In the genomic region with DNA sequence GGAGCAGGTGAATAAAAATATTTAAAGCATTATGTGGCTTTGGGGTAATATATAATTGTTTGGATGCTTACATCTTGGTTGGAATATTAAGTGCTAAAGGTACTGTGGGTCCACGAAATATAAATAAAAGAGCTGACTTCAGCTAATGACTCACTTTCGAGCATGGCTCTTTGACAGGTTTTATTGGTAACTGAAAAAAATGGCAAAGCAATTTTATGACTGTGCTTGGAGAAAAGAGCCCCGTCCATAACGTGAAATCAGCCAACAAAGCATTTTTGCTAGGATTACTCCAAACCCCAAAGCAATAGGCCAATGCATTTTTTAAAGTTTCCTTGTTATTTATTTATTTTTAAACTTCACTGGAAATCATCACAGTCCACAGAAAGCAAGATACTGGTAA, we compare ENCODE assay signal across 15 cellular contexts.
A peak's percentile ranks its signal among the peaks of the same experiment; 100 is the strongest.
DNase-seq lines count a peak whose midpoint lies in the region; FAIRE-seq lines count a peak whose summit lies in the region.
"Had no signal": no experiment of that assay in that cellular context is flagged by ENCODE, and none has a peak within 500 bp of the region (broad histone marks: within the 10 kb centered on the region; RNA-seq: fewer than 3 reads in every experiment).

No MANE protein-coding gene starts in this region.

- no peak for FAIRE-seq in urothelium cell line (lab: Jason Lieb, UNC)
- FAIRE-seq: A549, GM18507, H54 had no signal

- DNase-seq in HT1080 (ENCODE audit: low read depth) (peak; percentile 5), RPMI8226 (peak; percentile 31), fibroblast of gingiva (ENCODE audit: low read depth) (peak; percentile 10), urothelium cell line (ENCODE audit: low spot score) (peak; percentile 8), islet precursor cell (no peak)
- no peak for DNase-seq in stimulated activated CD4-positive, alpha-beta T cell treated with anti-CD3 and anti-CD28 coated beads, Interleukin-12 subunit alpha, Interleukin-12 subunit beta, amount 100 ng/mL, for 4 hours
- DNase-seq in NK-92 treated with Interleukin-12 subunit alpha and Interleukin-12 subunit beta, amount 100 ng/mL, for 24 hours (lab: John Stamatoyannopoulos, UW), result no peak
- DNase-seq: BE2C; CD4-positive, alpha-beta memory T cell; COR-L47; DMS153; DND-41 had no signal

Comparison
In these comparisons a context has a peak if more than half of its experiments do, and no peak if none do; other contexts are left out.
1. DNase-seq: peak in HT1080 (single experiment), RPMI8226 (single experiment), fibroblast of gingiva (single experiment) and urothelium cell line (single experiment); none in islet precursor cell (single experiment), stimulated activated CD4-positive, alpha-beta T cell treated with anti-CD3 and anti-CD28 coated beads, Interleukin-12 subunit alpha, Interleukin-12 subunit beta, amount 100 ng/mL, for 4 hours (single experiment) and NK-92 treated with Interleukin-12 subunit alpha and Interleukin-12 subunit beta, amount 100 ng/mL, for 24 hours (single experiment).